8 cellular contexts compared by ENCODE assay signal in genomic region chr14:74619672-74620131, GRCh38. TPM values are rescaled to one million over a fixed set of nuclear protein-coding genes. Genes with fewer than 3 reads are reported as not detected.
A peak's percentile ranks its signal among the peaks of the same experiment; 100 is the strongest.
DNase-seq lines count a peak whose midpoint lies in the region; ATAC-seq and TF ChIP-seq lines count a peak whose summit lies in the region.

No MANE protein-coding gene starts in this region.

- H3K4me1 ChIP-seq in adrenal gland (replicated peaks in 1 of 2) (peaks cover 5 to 16% of the 10 kb centered on the region in 2 donors), right atrium auricular region (peaks cover 0 to 50% of the 10 kb centered on the region in 2 donors)

- peak overlapping the region; percentile 38 for H3K27ac Mint-ChIP-seq in stimulated activated memory B cell treated with anti-CD40 and anti-IgM and Interleukin-4, amounts not matched to agents 10 μg/mL and 1 μg/mL and 100 μg/mL, for 72 hours

- H3K4me3 ChIP-seq in adrenal gland (no peak overlapping the region), right atrium auricular region (no peak overlapping the region)

- peaks cover 11% of the 10 kb centered on the region for H3K27me3 ChIP-seq in adrenal gland
- no peaks in the 10 kb centered on the region for H3K27me3 ChIP-seq in right atrium auricular region

- ATAC-seq in stimulated activated memory B cell treated with anti-CD40 and anti-IgM and Interleukin-4, amounts not matched to agents 10 μg/mL and 1 μg/mL and 100 μg/mL, for 72 hours, result no peak
- no peak for ATAC-seq in HG02763 (IDR thresholded peaks at IDR 0.05; ENCODE audit: unreplicated experiment)
- no peak for ATAC-seq in GM18498 (IDR thresholded peaks at IDR 0.05; ENCODE audit: unreplicated experiment)
- no peak for ATAC-seq in GM18867 (IDR thresholded peaks at IDR 0.05; ENCODE audit: unreplicated experiment)

- no peak for TF ChIP-seq POLR2A in adrenal gland (IDR thresholded peaks at IDR 0.05)

- peaks cover 16% of the 10 kb centered on the region for H3K27me3 Mint-ChIP-seq in stimulated activated memory B cell treated with anti-CD40 and anti-IgM and Interleukin-4, amounts not matched to agents 10 μg/mL and 1 μg/mL and 100 μg/mL, for 72 hours

- peaks cover 48% of the 10 kb centered on the region for H3K4me1 Mint-ChIP-seq in stimulated activated memory B cell treated with anti-CD40 and anti-IgM and Interleukin-4, amounts not matched to agents 10 μg/mL and 1 μg/mL and 100 μg/mL, for 72 hours

- DNase-seq in HK-2 (ENCODE audit: unreplicated experiment) (peak; percentile 93), adrenal gland (peak in 6 of 7 donors; percentile 33 to 78 (median 62)), right atrium auricular region (ENCODE audit: low spot score) (peak; percentile 94), UCSD-AML1 (lab: John Stamatoyannopoulos, UW; ENCODE audit: unreplicated experiment) (no peak)

- no peak overlapping the region for H3K4me3 Mint-ChIP-seq in stimulated activated memory B cell treated with anti-CD40 and anti-IgM and Interleukin-4, amounts not matched to agents 10 μg/mL and 1 μg/mL and 100 μg/mL, for 72 hours

- intact Hi-C loops in adrenal gland (cut with DNase I), result loop anchor here in 1 of 2 donors (10.0 kb wide), 1 partner anchor 255 kb away; no protein-coding TSS in a partner anchor

- no peak for TF ChIP-seq CTCF in adrenal gland (IDR thresholded peaks at IDR 0.05)
- no peak for TF ChIP-seq CTCF in right atrium auricular region (IDR thresholded peaks at IDR 0.05)

- WGBS in adrenal gland, 4 donors, result 36 to 60% (median 54%) methylated on average over 1 to 6 of the region's 6 CpGs

- H3K36me3 Mint-ChIP-seq in stimulated activated memory B cell treated with anti-CD40 and anti-IgM and Interleukin-4, amounts not matched to agents 10 μg/mL and 1 μg/mL and 100 μg/mL, for 72 hours, result no peaks in the 10 kb centered on the region

- H3K9me3 ChIP-seq in adrenal gland (replicated peaks in 1 of 3) (no peaks in the 10 kb centered on the region), right atrium auricular region (no peaks in the 10 kb centered on the region)

- H3K27ac ChIP-seq in adrenal gland (peak overlapping the region in 2 of 5 donors; percentile 34 to 74), right atrium auricular region (peak overlapping the region; percentile 56 to 80)

- H3K9me3 Mint-ChIP-seq in stimulated activated memory B cell treated with anti-CD40 and anti-IgM and Interleukin-4, amounts not matched to agents 10 μg/mL and 1 μg/mL and 100 μg/mL, for 72 hours, result no peaks in the 10 kb centered on the region

- H3K36me3 ChIP-seq in adrenal gland (replicated peaks in 1 of 2), result no peaks in the 10 kb centered on the region
- H3K36me3 ChIP-seq in right atrium auricular region, result no peaks in the 10 kb centered on the region

RNA-seq across cellular contexts. Expression of gene LTBP2, which starts 7.7 kb away (rescaled TPM):
- 10 to 100 TPM in 2 of 8 donors, 1 to 10 TPM in 6; 2.3 to 17.0 (median 7.3) TPM for total RNA-seq in adrenal gland
- polyA plus RNA-seq in adrenal gland, result 1 to 10 TPM; 2.1 to 2.4 (median 2.2) TPM
- total RNA-seq in right atrium auricular region, result 100 to 1,000 TPM in 1 of 2 donors, 10 to 100 TPM in 1; 32.1 to 102 TPM
